ENCODE assay signal across 8 cellular contexts in the genomic region with DNA sequence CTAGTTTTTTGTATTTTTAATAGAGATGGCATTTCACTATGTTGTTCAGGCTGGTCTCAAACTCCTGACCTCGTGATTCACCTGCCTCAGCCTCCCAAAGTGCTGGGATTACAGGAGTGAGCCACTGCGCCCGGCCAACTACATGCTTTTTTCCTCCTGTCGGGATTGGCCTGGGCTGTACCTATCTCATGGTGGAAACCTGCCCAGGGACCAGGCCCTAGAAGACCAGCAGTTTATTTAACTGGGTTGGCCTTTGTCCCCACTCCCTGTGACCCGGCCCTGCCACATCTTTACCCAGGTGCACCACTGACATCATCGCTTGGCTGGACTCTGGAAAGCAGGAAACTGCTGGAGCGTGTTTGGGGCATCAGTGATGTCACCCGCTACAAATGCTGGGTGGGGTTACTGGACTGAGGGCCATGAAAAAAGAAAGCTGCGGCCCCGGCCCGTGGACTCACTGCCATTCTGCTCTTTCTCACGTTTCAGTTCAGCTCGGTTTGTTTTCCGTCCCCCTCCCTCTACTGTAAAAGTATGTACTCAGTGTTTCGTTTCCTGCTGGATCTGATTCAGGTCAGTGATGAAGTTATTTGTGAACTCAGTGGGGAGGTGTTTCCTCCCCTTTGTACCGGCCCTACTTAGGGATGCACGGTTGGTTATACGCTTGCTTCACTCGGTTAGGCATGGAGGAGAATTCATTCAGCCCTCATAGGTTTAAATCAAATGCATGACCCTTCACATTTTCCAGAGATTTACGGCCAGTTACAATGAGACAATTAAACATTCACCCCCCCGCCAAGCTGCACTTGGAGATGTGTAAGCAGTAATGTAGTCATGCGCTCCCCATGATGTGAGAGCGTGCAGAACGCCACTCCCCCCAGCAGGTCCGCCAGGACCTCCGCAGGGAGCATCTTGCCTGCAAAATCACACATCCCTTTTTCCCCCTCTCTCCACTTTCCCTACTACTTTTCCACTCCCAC.
DNase-seq lines count a peak whose midpoint lies in the region; ATAC-seq and TF ChIP-seq lines count a peak whose summit lies in the region.

No MANE protein-coding gene starts in this region.

- no peaks in the 10 kb centered on the region for H3K36me3 ChIP-seq in upper lobe of left lung

- TF ChIP-seq CTCF in astrocyte of the cerebellum (IDR thresholded peaks at IDR 0.05; ENCODE audit: low read depth, low read length, missing control alignments) (no peak), upper lobe of left lung (IDR thresholded peaks at IDR 0.05) (no peak)

- no peak overlapping the region for H3K27ac Mint-ChIP-seq in immature natural killer cell

- in situ Hi-C loops in astrocyte of the cerebellum (cut with HindIII; ENCODE audit: low sequenced_read_pairs): no loop called here

- no peaks in the 10 kb centered on the region for H3K27me3 ChIP-seq in upper lobe of left lung

- WGBS in upper lobe of left lung, 2 donors: 53 to 56% methylated on average over 25 to 26 of the region's 26 CpGs

- TF ChIP-seq POLR2A in upper lobe of left lung (IDR thresholded peaks at IDR 0.05): no peak

- H3K9me3 ChIP-seq in upper lobe of left lung: no peaks in the 10 kb centered on the region

- TF ChIP-seq EP300 in upper lobe of left lung (IDR thresholded peaks at IDR 0.05): peak in 2 of 4 donors; percentile 28 to 53

- ATAC-seq in upper lobe of left lung (ENCODE audit: low FRiP score in 2 of 2): no peak

- H3K4me1 ChIP-seq in upper lobe of left lung: peaks cover 7 to 26% (median 13%) of the 10 kb centered on the region in 4 donors

- peaks cover 0 to 7% (median 3%) of the 10 kb centered on the region in 3 donors for H3K36me3 Mint-ChIP-seq in immature natural killer cell

- H3K4me3 ChIP-seq in astrocyte of the cerebellum (ENCODE audit: low read depth, low read length) (peak overlapping the region; percentile 24), upper lobe of left lung (peak overlapping the region in 2 of 4 donors; percentile 5 to 21)

- H3K4me1 Mint-ChIP-seq in immature natural killer cell: no peaks in the 10 kb centered on the region

- H3K27ac ChIP-seq in upper lobe of left lung: peak overlapping the region; percentile 66 to 79 (median 75)

- DNase-seq in NCI-H1417 (lab: John Stamatoyannopoulos, UW) (peak; percentile 83 to 95 (median 85)), astrocyte of the cerebellum (ENCODE audit: low read depth) (peak; percentile 95), kidney glomerular epithelial cell (lab: John Stamatoyannopoulos, UW) (peak; percentile 98), upper lobe of left lung (peak in 1 of 2 donors; percentile 77), activated gamma-delta T cell (lab: John Stamatoyannopoulos, UW) (no peak), RPMI8226 (no peak), immature natural killer cell (no peak)
- DNase-seq in activated effector memory CD4-positive, alpha-beta T cell treated with Interleukin-2 at 50 U/mL for 16 hours: no peak

- no peaks in the 10 kb centered on the region for H3K9me3 Mint-ChIP-seq in immature natural killer cell

- peaks cover 0 to 4% (median 0%) of the 10 kb centered on the region in 3 donors for H3K27me3 Mint-ChIP-seq in immature natural killer cell (ENCODE audit: low read depth in 3 of 3)

- H3K4me3 Mint-ChIP-seq in immature natural killer cell: no peak overlapping the region

Comparison
In these comparisons a context has a peak if more than half of its experiments do, and no peak if none do; other contexts are left out.
1. DNase-seq: peak in NCI-H1417 (3 of 3), astrocyte of the cerebellum (single experiment) and kidney glomerular epithelial cell (single experiment); none in activated gamma-delta T cell (single experiment), RPMI8226 (single experiment), activated effector memory CD4-positive, alpha-beta T cell treated with Interleukin-2 at 50 U/mL for 16 hours (single experiment) and immature natural killer cell (0 of 3).